24 cellular contexts compared by ENCODE assay signal in genomic region chr11:87398913-87399312, GRCh38.
DNase-seq lines count a peak whose midpoint lies in the region; ATAC-seq and TF ChIP-seq lines count a peak whose summit lies in the region.
"Had no signal": no experiment of that assay in that cellular context is flagged by ENCODE, and none has a peak within 500 bp of the region (broad histone marks: within the 10 kb centered on the region; RNA-seq: fewer than 3 reads in every experiment).

No MANE protein-coding gene starts in this region.

- H3K27ac ChIP-seq in GM23248 (no peak overlapping the region), lung (ENCODE audit: low read depth in 1 of 2, low read length in 1 of 2) (no peak overlapping the region), transverse colon (no peak overlapping the region)
- H3K27ac ChIP-seq: epithelial cell of prostate had no signal

- DNase-seq in GM23248, result peak; percentile 34
- DNase-seq in fibroblast of pulmonary artery (ENCODE audit: low read depth), result peak; percentile 4
- DNase-seq in lung (ENCODE audit: low spot score), result peak; percentile 32
- peak; percentile 11 for DNase-seq in transverse colon
- no peak for DNase-seq in COLO668 (lab: John Stamatoyannopoulos, UW; ENCODE audit: unreplicated experiment)
- DNase-seq in KBM-7, result no peak
- DNase-seq in effector CD4-positive, alpha-beta T cell, result no peak
- DNase-seq in NCI-H226, result no peak
- DNase-seq: activated CD4-positive, alpha-beta memory T cell treated with anti-CD3 and anti-CD28 coated beads, Interleukin-2, amount 10 ng/mL, durations not matched to agents 7 days and 5 days; activated CD4-positive, CD25-positive, alpha-beta regulatory T cell treated with anti-CD3 and anti-CD28 coated beads, Interleukin-2, amount 50 U/mL, for 72 hours; CD4-positive, alpha-beta T cell; cerebellar nuclear complex; DMS153; Karpas-422; mammary epithelial cell; NCI-H1694 treated with DMSO at 0.1 percent for 48 hours; NCI-H2171; NCI-H69; small intestine; stimulated activated CD4-positive, alpha-beta T cell treated with anti-CD3 and anti-CD28 coated beads, Interleukin-1b, Interleukin-23, amount 100 ng/mL, for 48 hours; T-helper 1 cell had no signal

- no peak overlapping the region for H3K4me2 ChIP-seq in GM23248 (ENCODE audit: unreplicated experiment)

- in situ Hi-C loops in GM23248 (cut with MboI) (no loop called here), transverse colon (cut with MboI; ENCODE audit: low pct_ligation_motif_present in 1 of 4, low pct_unique_long_range_greater_than_20kb in 1 of 4, low sequenced_read_pairs in 3 of 4) (no loop called here), KBM-7 (cut with MboI; ENCODE audit: low pct_unique_long_range_greater_than_20kb, low sequenced_read_pairs) (no loop called here)

- no peak overlapping the region for H3K4me3 ChIP-seq in GM23248
- no peak overlapping the region for H3K4me3 ChIP-seq in fibroblast of pulmonary artery (replicated peaks; ENCODE audit: low read depth, low read length)
- no peak overlapping the region for H3K4me3 ChIP-seq in lung
- H3K4me3 ChIP-seq in transverse colon, result no peak overlapping the region
- H3K4me3 ChIP-seq: GM12878, HAP-1 had no signal

- TF ChIP-seq EP300 in transverse colon (IDR thresholded peaks at IDR 0.05; ENCODE audit: low read depth), result no peak

- intact Hi-C loops in transverse colon (cut with DNase I; ENCODE audit: low total_unique reads), result no loop called here

- H3F3A ChIP-seq in GM23248 (ENCODE audit: insufficient read depth), result no peaks in the 10 kb centered on the region

- ATAC-seq in lung (ENCODE audit: insufficient read depth, low FRiP score), result no peak
- ATAC-seq: GM12878 had no signal

- TF ChIP-seq CTCF in fibroblast of pulmonary artery (IDR thresholded peaks at IDR 0.05; ENCODE audit: low read length, missing control alignments) (no peak), lung (IDR thresholded peaks at IDR 0.05; ENCODE audit: control extremely low read depth, extremely low read depth) (no peak), transverse colon (IDR thresholded peaks at IDR 0.05) (no peak)

- H3K9me3 ChIP-seq in GM23248 (ENCODE audit: low read depth), result no peaks in the 10 kb centered on the region
- no peaks in the 10 kb centered on the region for H3K9me3 ChIP-seq in lung (ENCODE audit: control insufficient read depth in 2 of 2, insufficient read depth in 1 of 2, low read length in 1 of 2)
- H3K9me3 ChIP-seq in transverse colon, result no peaks in the 10 kb centered on the region
- H3K9me3 ChIP-seq: HAP-1 had no signal

- whole genome bisulfite sequencing in GM23248 (ENCODE audit: low coverage in 1 of 2, low lambda C conversion rate in 2 of 2, missing lambda C conversion rate in 2 of 2), 2 experiments, result 11 to 15% methylated on average over 2 of the region's 2 CpGs
- WGBS in lung, 2 donors, result 63 to 84% methylated on average over 2 of the region's 2 CpGs
- 64 to 73% methylated on average over 2 of the region's 2 CpGs for WGBS in transverse colon (ENCODE audit: low coverage in 1 of 2), 2 donors

- H4K20me1 ChIP-seq in GM23248 (ENCODE audit: insufficient read depth), result no peaks in the 10 kb centered on the region

- TF ChIP-seq POLR2A in transverse colon (IDR thresholded peaks at IDR 0.05), result no peak

- H3K36me3 ChIP-seq in GM23248 (ENCODE audit: low read depth) (no peaks in the 10 kb centered on the region), lung (ENCODE audit: control insufficient read depth in 2 of 2, insufficient read depth in 2 of 2, low read length in 2 of 2) (no peaks in the 10 kb centered on the region), transverse colon (no peaks in the 10 kb centered on the region)
- H3K36me3 ChIP-seq: HAP-1 had no signal

- H2AFZ ChIP-seq in GM23248, result no peak overlapping the region

- H3K9ac ChIP-seq in GM23248, result no peak overlapping the region

- H3K27me3 ChIP-seq in GM23248 (replicated peaks; ENCODE audit: insufficient read depth), result no peaks in the 10 kb centered on the region
- H3K27me3 ChIP-seq in lung (ENCODE audit: control insufficient read depth, insufficient read depth), result no peaks in the 10 kb centered on the region
- H3K27me3 ChIP-seq in transverse colon, result no peaks in the 10 kb centered on the region

- H3K9me2 ChIP-seq in GM23248 (ENCODE audit: insufficient read depth), result no peaks in the 10 kb centered on the region

- H3K79me2 ChIP-seq in GM23248 (ENCODE audit: insufficient read depth), result no peaks in the 10 kb centered on the region

- no peaks in the 10 kb centered on the region for H3K4me1 ChIP-seq in GM23248 (ENCODE audit: insufficient read depth)
- H3K4me1 ChIP-seq in lung (ENCODE audit: control insufficient read depth in 2 of 2, insufficient read depth in 2 of 2, low read length in 2 of 2), result no peaks in the 10 kb centered on the region
- peaks cover 0 to 9% (median 0%) of the 10 kb centered on the region in 4 donors for H3K4me1 ChIP-seq in transverse colon
- H3K4me1 ChIP-seq: HAP-1 had no signal

Comparison
In these comparisons a context has a peak if more than half of its experiments do, and no peak if none do; other contexts are left out.
1. DNase-seq: peak in GM23248 (single experiment), fibroblast of pulmonary artery (single experiment), lung (single experiment) and transverse colon (single experiment); none in COLO668 (single experiment), KBM-7 (single experiment), effector CD4-positive, alpha-beta T cell (single experiment) and NCI-H226 (single experiment).